23 cellular contexts compared by ENCODE assay signal in the genomic region with DNA sequence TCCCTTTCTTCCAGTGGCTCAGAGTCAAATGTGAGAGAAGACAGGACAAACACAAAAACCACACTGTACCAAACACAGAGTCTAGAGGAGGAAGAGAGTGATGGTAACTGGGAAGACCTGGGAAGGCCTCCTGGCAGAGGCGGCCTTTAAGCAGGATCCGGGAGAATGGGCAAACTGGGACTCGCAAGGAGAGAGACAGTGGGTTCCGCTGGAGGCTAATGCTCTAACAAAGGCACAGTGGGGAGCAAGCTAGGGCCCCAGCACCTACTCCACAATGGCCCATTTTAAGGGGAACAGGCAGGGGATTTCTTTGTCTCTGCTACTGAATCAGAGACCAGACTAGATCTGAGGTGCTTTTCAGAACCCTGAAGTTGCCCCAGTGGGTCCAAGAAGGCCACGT.
"Had no signal": no experiment of that assay in that cellular context is flagged by ENCODE, and none has a peak within 500 bp of the region (broad histone marks: within the 10 kb centered on the region; RNA-seq: fewer than 3 reads in every experiment).

No MANE protein-coding gene starts in this region.

- ATAC-seq: foreskin keratinocyte; left cardiac atrium; lower lobe of right lung; natural killer cell treated with Interleukin-12 subunit alpha and Interleukin-12 subunit beta and Interleukin-15 and Interleukin-18, amount 100 ng/mL, for 72 hours; psoas muscle; stimulated activated memory B cell treated with anti-CD40 and anti-IgM and Interleukin-4, amounts not matched to agents 10 μg/mL and 1 μg/mL and 100 μg/mL, for 72 hours had no signal

- FAIRE-seq: colon, endothelial cell of umbilical vein, kidney had no signal

- H3K27ac ChIP-seq: foreskin keratinocyte, heart right ventricle, left ventricle myocardium inferior, lower lobe of right lung, parathyroid adenoma, psoas muscle, right lobe of liver, tibial artery, upper lobe of left lung, uterus had no signal

- H3K27ac Mint-ChIP-seq: memory B cell; natural killer cell treated with Interleukin-12 subunit alpha and Interleukin-12 subunit beta and Interleukin-15 and Interleukin-18, amount 100 ng/mL, for 72 hours; stimulated activated memory B cell treated with anti-CD40 and anti-IgM and Interleukin-4, amounts not matched to agents 10 μg/mL and 1 μg/mL and 100 μg/mL, for 72 hours; stimulated activated naive CD8-positive, alpha-beta T cell treated with anti-CD3 and anti-CD28 coated beads, Interleukin-15, Interleukin-2, amounts not matched to agents 100 ng/mL and 50 ng/mL, for 24 hours had no signal

- H3K79me2 ChIP-seq: parathyroid adenoma had no signal

- H3K27me3 Mint-ChIP-seq: memory B cell; stimulated activated memory B cell treated with anti-CD40 and anti-IgM and Interleukin-4, amounts not matched to agents 10 μg/mL and 1 μg/mL and 100 μg/mL, for 72 hours had no signal

- H3K4me3 ChIP-seq: heart right ventricle, left ventricle myocardium inferior, lower lobe of right lung, psoas muscle, right lobe of liver, tibial artery, upper lobe of left lung, uterus had no signal

- H3K36me3 ChIP-seq: heart right ventricle, lower lobe of right lung, right lobe of liver, tibial artery, upper lobe of left lung, uterus had no signal

- H3K9me3 ChIP-seq: right lobe of liver had no signal

- H3K9ac ChIP-seq: parathyroid adenoma had no signal

- H3K27me3 ChIP-seq: right lobe of liver, upper lobe of left lung, uterus had no signal

- H2AFZ ChIP-seq: parathyroid adenoma had no signal

- DNase-seq: dermis blood vessel endothelial cell; erythroblast; foreskin keratinocyte; heart right ventricle; kidney; left cardiac atrium; left ventricle myocardium inferior; lower lobe of right lung; midbrain; psoas muscle; retina; right lobe of liver; stimulated activated CD4-positive, alpha-beta T cell treated with anti-CD3 and anti-CD28 coated beads, Interleukin-4, amount 100 ng/mL, for 24 hours; tibial artery; upper lobe of left lung; uterus had no signal

- H3K4me1 ChIP-seq: parathyroid adenoma, uterus had no signal

- H3K4me3 Mint-ChIP-seq: memory B cell; natural killer cell treated with Interleukin-12 subunit alpha and Interleukin-12 subunit beta and Interleukin-15 and Interleukin-18, amount 100 ng/mL, for 72 hours; stimulated activated memory B cell treated with anti-CD40 and anti-IgM and Interleukin-4, amounts not matched to agents 10 μg/mL and 1 μg/mL and 100 μg/mL, for 72 hours; stimulated activated naive CD8-positive, alpha-beta T cell treated with anti-CD3 and anti-CD28 coated beads, Interleukin-15, Interleukin-2, amounts not matched to agents 100 ng/mL and 50 ng/mL, for 24 hours had no signal
